22 cellular contexts compared by ENCODE assay signal in the genomic region with DNA sequence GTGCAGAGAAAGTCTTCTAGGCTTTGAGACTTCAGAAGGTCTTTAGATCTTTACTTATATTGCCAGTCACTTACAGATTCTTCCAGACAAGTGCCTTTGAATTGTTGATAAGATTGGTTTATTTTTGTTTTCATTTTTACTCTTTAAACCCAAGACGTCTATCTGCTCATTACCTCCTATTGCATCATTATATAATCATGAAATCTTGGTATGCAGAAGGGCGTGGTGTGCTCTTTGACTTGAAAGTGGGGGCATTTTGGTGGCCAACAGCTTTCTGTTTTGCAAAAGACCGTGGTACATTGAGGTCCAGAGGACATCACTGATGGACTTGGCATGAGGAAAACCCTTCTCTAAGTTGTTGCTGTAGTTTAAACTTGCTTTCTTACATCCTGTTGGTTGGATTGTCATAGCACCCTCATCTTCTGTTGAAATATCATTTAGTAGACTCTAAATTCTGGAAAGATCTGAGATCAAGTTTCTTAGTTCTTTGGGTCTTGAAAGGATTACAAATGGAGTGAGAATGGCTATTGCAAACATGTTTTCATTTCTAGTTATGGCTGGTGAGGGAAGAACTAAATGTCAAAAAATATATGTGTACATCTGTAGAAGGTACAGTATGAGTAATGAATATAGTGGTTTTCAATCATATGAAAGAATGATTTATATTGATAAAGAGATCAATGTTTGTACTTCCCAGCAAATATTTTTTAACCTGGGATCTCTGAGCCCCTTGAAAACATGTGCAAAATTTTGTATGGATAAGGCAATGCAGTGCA.
"Had no signal": no experiment of that assay in that cellular context is flagged by ENCODE, and none has a peak within 500 bp of the region (broad histone marks: within the 10 kb centered on the region; RNA-seq: fewer than 3 reads in every experiment).

No MANE protein-coding gene starts in this region.

- H3K27ac ChIP-seq: brain microvascular endothelial cell, epithelial cell of prostate, hepatocyte, left lung, tibial artery had no signal

- H3K9me3 ChIP-seq: left lung, tibial artery had no signal

- H3K4me2 ChIP-seq: hepatocyte had no signal

- H3K27ac Mint-ChIP-seq: activated CD4-positive, alpha-beta memory T cell treated with anti-CD3 and anti-CD28 coated beads, Interleukin-2, amount 10 ng/mL, durations not matched to agents 7 days and 5 days; activated CD4-positive, alpha-beta T cell treated with anti-CD3 and anti-CD28 coated beads, Interleukin-2, amount 10 ng/mL, durations not matched to agents 24 days and 14 days; activated naive CD8-positive, alpha-beta T cell treated with anti-CD3 and anti-CD28 coated beads, Interleukin-2, amount 50 U/mL, for 24 hours; activated T-helper 1 cell treated with anti-CD3 and anti-CD28 coated beads, Interleukin-12 subunit alpha, Interleukin-12 subunit beta, Interleukin-2, Interleukin-4 antibody, amounts not matched to agents 30 ng/mL and 10 ng/mL and 1 ng/mL, durations not matched to agents 14 hours and 24 hours and 36 hours; immature natural killer cell; natural killer cell; progenitor cell of endocrine pancreas had no signal

- ATAC-seq: activated naive CD8-positive, alpha-beta T cell treated with anti-CD3 and anti-CD28 coated beads, Interleukin-2, amount 50 U/mL, for 24 hours; left lung; natural killer cell had no signal

- H3K36me3 ChIP-seq: brain microvascular endothelial cell, left lung, tibial artery had no signal

- H3K4me1 Mint-ChIP-seq: activated CD4-positive, alpha-beta memory T cell treated with anti-CD3 and anti-CD28 coated beads, Interleukin-2, amount 10 ng/mL, durations not matched to agents 7 days and 5 days; activated CD4-positive, alpha-beta T cell treated with anti-CD3 and anti-CD28 coated beads, Interleukin-2, amount 10 ng/mL, durations not matched to agents 24 days and 14 days; activated naive CD8-positive, alpha-beta T cell treated with anti-CD3 and anti-CD28 coated beads, Interleukin-2, amount 50 U/mL, for 24 hours; immature natural killer cell; natural killer cell had no signal

- H3K4me1 ChIP-seq: left lung, tibial artery had no signal

- H3K36me3 Mint-ChIP-seq: immature natural killer cell, natural killer cell had no signal

- H3K4me3 ChIP-seq: hepatocyte, left lung, tibial artery had no signal

- H3K79me2 ChIP-seq: hepatocyte had no signal

- DNase-seq: activated CD4-positive, alpha-beta memory T cell treated with anti-CD3 and anti-CD28 coated beads, Interleukin-2, amount 10 ng/mL, durations not matched to agents 7 days and 5 days; activated CD4-positive, alpha-beta T cell treated with anti-CD3 and anti-CD28 coated beads, Interleukin-2, amount 10 ng/mL, durations not matched to agents 24 days and 14 days; activated gamma-delta T cell; activated naive CD4-positive, alpha-beta T cell treated with anti-CD3 and anti-CD28 coated beads, Interleukin-2, amount 50 U/mL, for 16 hours; activated naive CD8-positive, alpha-beta T cell treated with anti-CD3 and anti-CD28 coated beads, Interleukin-2, amount 50 U/mL, for 24 hours; aorta; brain microvascular endothelial cell; caudate nucleus; foreskin melanocyte; glutamatergic neuron; immature natural killer cell; kidney glomerular epithelial cell; left lung; natural killer cell; retina; stimulated activated CD4-positive, alpha-beta T cell treated with anti-CD3 and anti-CD28 coated beads, Interleukin-2, amount 100 ng/mL, for 48 hours; stimulated activated naive CD4-positive, alpha-beta T cell; tibial artery had no signal

- H3K4me3 Mint-ChIP-seq: activated CD4-positive, alpha-beta memory T cell treated with anti-CD3 and anti-CD28 coated beads, Interleukin-2, amount 10 ng/mL, durations not matched to agents 7 days and 5 days; activated CD4-positive, alpha-beta T cell treated with anti-CD3 and anti-CD28 coated beads, Interleukin-2, amount 10 ng/mL, durations not matched to agents 24 days and 14 days; activated naive CD8-positive, alpha-beta T cell treated with anti-CD3 and anti-CD28 coated beads, Interleukin-2, amount 50 U/mL, for 24 hours; activated T-helper 1 cell treated with anti-CD3 and anti-CD28 coated beads, Interleukin-12 subunit alpha, Interleukin-12 subunit beta, Interleukin-2, Interleukin-4 antibody, amounts not matched to agents 30 ng/mL and 10 ng/mL and 1 ng/mL, durations not matched to agents 14 hours and 24 hours and 36 hours; immature natural killer cell; natural killer cell had no signal

- H2AFZ ChIP-seq: hepatocyte had no signal

- H3K9me3 Mint-ChIP-seq: activated CD4-positive, alpha-beta memory T cell treated with anti-CD3 and anti-CD28 coated beads, Interleukin-2, amount 10 ng/mL, durations not matched to agents 7 days and 5 days; activated CD4-positive, alpha-beta T cell treated with anti-CD3 and anti-CD28 coated beads, Interleukin-2, amount 10 ng/mL, durations not matched to agents 24 days and 14 days; activated naive CD8-positive, alpha-beta T cell treated with anti-CD3 and anti-CD28 coated beads, Interleukin-2, amount 50 U/mL, for 24 hours; activated T-helper 1 cell treated with anti-CD3 and anti-CD28 coated beads, Interleukin-12 subunit alpha, Interleukin-12 subunit beta, Interleukin-2, Interleukin-4 antibody, amounts not matched to agents 30 ng/mL and 10 ng/mL and 1 ng/mL, durations not matched to agents 14 hours and 24 hours and 36 hours; natural killer cell had no signal

- H3K27me3 Mint-ChIP-seq: activated CD4-positive, alpha-beta memory T cell treated with anti-CD3 and anti-CD28 coated beads, Interleukin-2, amount 10 ng/mL, durations not matched to agents 7 days and 5 days; activated CD4-positive, alpha-beta T cell treated with anti-CD3 and anti-CD28 coated beads, Interleukin-2, amount 10 ng/mL, durations not matched to agents 24 days and 14 days; activated naive CD8-positive, alpha-beta T cell treated with anti-CD3 and anti-CD28 coated beads, Interleukin-2, amount 50 U/mL, for 24 hours; progenitor cell of endocrine pancreas had no signal

- H3K27me3 ChIP-seq: brain microvascular endothelial cell, hepatocyte, left lung, tibial artery had no signal
